2 cellular contexts compared by ENCODE assay signal in the genomic region with DNA sequence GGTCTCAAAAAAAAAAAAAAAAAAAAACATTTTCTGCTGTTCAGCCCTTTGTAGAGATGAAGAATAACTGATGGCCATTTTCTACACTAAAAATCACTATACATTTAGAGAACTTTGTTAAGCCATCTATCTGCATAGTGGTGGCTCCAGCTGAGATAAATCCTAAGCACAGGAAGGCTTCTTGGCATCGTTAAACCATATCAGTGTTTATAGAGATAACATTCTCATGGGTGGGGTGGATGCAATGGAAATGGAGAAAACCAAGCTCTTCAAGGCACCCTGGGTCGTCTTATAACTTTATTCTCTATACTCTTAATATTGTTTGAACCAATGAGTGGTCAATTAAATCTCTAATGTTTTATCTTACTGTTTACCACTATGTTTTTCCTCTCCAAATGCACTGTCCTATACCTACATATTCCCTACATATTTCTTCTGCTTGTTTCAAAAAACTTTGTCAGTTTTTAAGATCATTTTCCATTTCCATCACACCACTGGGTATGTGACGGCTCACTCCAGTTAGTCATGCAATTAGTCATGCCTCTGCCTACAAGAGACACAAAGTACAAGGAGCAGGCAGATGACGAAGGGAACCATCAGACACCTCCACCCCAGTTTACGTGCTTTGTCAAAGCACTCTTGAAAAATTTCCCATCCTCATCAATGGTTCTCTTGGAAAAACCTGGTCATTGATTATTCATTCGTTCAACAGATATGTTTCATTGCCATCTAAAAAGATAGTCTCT.
TF ChIP-seq lines count a peak whose summit lies in the region.

No MANE protein-coding gene starts in this region.

TF ChIP-seq in IMR-90, 13 proteins besides CTCF, POLR2A, EP300 and RAD21:
- peak; percentile 50; the same call in 1 of the 2 replicates for TF ChIP-seq BHLHE40 (IDR thresholded peaks at IDR 0.05; ENCODE audit: low read depth, low read length)
- peak; percentile 73 for TF ChIP-seq FOS (IDR thresholded peaks at IDR 0.05; ENCODE audit: low read depth, low read length)
- TF ChIP-seq, protein P1, sequence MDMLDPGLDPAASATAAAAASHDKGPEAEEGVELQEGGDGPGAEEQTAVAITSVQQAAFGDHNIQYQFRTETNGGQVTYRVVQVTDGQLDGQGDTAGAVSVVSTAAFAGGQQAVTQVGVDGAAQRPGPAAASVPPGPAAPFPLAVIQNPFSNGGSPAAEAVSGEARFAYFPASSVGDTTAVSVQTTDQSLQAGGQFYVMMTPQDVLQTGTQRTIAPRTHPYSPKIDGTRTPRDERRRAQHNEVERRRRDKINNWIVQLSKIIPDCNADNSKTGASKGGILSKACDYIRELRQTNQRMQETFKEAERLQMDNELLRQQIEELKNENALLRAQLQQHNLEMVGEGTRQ (IDR thresholded peaks at IDR 0.05; ENCODE audit: low read depth, low read length), result no peak

TF ChIP-seq in GM12891, 5 proteins besides CTCF, POLR2A, EP300 and RAD21:
- no peak for TF ChIP-seq POLR2AphosphoS5 (IDR thresholded peaks at IDR 0.05; ENCODE audit: low read depth, low read length)
- TF ChIP-seq SPI1 (IDR thresholded peaks at IDR 0.05; ENCODE audit: low read depth, low read length), result no peak
- TF ChIP-seq POU2F2 (IDR thresholded peaks at IDR 0.05; ENCODE audit: low read depth, low read length), result no peak
- TF ChIP-seq TAF1 (IDR thresholded peaks at IDR 0.05; ENCODE audit: low read depth, low read length), result no peak
- TF ChIP-seq PAX5 (IDR thresholded peaks at IDR 0.05; ENCODE audit: insufficient read depth, low read length, severe bottlenecking), result no peak
